Comparison of ENCODE assay signal across 1 cellular context in the genomic region with DNA sequence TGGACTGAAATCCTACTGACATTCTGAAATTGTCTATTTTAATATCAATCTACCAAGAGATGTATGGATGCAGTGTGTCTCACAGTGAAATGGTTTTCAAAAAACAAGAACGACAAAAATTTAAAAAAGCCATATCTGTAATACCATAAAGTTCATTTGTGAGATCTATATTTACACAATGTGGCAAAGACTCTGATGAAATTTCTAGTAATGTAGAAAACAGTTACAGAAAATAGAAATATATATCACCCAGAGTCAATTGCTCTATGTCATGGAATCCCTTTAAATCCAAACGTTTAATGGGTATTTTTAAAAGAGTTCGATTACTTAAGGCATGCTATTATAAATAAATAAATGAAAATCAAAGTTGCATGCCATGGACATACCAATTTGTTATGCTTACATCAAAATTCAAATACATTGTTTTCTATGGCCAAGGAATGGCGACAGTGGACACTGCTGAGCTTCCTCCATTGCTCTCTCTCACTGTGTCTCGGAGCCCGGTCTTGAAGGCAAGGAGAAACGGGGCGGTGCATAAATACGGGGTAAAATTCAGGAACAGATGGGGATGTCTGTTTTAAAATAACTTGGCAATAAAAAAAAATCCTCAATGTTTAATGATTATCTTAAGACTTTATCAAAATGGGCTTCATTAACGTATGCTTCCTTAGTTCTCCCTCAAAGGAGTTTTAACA.
TF ChIP-seq lines count a peak whose summit lies in the region.

No MANE protein-coding gene starts in this region.

TF ChIP-seq in GM23338, 12 proteins besides CTCF, POLR2A, EP300 and RAD21:
- TF ChIP-seq, protein P1, sequence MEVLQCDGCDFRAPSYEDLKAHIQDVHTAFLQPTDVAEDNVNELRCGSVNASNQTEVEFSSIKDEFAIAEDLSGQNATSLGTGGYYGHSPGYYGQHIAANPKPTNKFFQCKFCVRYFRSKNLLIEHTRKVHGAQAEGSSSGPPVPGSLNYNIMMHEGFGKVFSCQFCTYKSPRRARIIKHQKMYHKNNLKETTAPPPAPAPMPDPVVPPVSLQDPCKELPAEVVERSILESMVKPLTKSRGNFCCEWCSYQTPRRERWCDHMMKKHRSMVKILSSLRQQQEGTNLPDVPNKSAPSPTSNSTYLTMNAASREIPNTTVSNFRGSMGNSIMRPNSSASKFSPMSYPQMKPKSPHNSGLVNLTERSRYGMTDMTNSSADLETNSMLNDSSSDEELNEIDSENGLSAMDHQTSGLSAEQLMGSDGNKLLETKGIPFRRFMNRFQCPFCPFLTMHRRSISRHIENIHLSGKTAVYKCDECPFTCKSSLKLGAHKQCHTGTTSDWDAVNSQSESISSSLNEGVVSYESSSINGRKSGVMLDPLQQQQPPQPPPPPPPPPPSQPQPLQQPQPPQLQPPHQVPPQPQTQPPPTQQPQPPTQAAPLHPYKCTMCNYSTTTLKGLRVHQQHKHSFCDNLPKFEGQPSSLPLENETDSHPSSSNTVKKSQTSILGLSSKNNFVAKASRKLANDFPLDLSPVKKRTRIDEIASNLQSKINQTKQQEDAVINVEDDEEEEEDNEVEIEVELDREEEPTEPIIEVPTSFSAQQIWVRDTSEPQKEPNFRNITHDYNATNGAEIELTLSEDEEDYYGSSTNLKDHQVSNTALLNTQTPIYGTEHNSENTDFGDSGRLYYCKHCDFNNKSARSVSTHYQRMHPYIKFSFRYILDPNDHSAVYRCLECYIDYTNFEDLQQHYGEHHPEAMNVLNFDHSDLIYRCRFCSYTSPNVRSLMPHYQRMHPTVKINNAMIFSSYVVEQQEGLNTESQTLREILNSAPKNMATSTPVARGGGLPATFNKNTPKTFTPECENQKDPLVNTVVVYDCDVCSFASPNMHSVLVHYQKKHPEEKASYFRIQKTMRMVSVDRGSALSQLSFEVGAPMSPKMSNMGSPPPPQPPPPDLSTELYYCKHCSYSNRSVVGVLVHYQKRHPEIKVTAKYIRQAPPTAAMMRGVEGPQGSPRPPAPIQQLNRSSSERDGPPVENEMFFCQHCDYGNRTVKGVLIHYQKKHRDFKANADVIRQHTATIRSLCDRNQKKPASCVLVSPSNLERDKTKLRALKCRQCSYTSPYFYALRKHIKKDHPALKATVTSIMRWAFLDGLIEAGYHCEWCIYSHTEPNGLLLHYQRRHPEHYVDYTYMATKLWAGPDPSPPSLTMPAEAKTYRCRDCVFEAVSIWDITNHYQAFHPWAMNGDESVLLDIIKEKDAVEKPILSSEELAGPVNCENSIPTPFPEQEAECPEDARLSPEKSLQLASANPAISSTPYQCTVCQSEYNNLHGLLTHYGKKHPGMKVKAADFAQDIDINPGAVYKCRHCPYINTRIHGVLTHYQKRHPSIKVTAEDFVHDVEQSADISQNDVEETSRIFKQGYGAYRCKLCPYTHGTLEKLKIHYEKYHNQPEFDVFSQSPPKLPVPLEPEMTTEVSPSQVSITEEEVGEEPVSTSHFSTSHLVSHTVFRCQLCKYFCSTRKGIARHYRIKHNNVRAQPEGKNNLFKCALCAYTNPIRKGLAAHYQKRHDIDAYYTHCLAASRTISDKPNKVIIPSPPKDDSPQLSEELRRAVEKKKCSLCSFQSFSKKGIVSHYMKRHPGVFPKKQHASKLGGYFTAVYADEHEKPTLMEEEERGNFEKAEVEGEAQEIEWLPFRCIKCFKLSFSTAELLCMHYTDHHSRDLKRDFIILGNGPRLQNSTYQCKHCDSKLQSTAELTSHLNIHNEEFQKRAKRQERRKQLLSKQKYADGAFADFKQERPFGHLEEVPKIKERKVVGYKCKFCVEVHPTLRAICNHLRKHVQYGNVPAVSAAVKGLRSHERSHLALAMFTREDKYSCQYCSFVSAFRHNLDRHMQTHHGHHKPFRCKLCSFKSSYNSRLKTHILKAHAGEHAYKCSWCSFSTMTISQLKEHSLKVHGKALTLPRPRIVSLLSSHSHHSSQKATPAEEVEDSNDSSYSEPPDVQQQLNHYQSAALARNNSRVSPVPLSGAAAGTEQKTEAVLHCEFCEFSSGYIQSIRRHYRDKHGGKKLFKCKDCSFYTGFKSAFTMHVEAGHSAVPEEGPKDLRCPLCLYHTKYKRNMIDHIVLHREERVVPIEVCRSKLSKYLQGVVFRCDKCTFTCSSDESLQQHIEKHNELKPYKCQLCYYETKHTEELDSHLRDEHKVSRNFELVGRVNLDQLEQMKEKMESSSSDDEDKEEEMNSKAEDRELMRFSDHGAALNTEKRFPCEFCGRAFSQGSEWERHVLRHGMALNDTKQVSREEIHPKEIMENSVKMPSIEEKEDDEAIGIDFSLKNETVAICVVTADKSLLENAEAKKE (CRISPR knock-in tag; IDR thresholded peaks at IDR 0.05) = no peak
- no peak for TF ChIP-seq NANOG (IDR thresholded peaks at IDR 0.05; ENCODE audit: borderline replicate concordance)
- no peak for TF ChIP-seq EZH2 (IDR thresholded peaks at IDR 0.05; ENCODE audit: low read depth, unreplicated experiment)
- TF ChIP-seq EZH2phosphoT487 (IDR thresholded peaks at IDR 0.05; ENCODE audit: unreplicated experiment) = no peak
- TF ChIP-seq, protein P2, sequence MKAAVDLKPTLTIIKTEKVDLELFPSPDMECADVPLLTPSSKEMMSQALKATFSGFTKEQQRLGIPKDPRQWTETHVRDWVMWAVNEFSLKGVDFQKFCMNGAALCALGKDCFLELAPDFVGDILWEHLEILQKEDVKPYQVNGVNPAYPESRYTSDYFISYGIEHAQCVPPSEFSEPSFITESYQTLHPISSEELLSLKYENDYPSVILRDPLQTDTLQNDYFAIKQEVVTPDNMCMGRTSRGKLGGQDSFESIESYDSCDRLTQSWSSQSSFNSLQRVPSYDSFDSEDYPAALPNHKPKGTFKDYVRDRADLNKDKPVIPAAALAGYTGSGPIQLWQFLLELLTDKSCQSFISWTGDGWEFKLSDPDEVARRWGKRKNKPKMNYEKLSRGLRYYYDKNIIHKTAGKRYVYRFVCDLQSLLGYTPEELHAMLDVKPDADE (IDR thresholded peaks at IDR 0.05) = no peak
- TF ChIP-seq POLR2AphosphoS5 (IDR thresholded peaks at IDR 0.05; ENCODE audit: low read depth) = no peak
- no peak for TF ChIP-seq JUNB (IDR thresholded peaks at IDR 0.05; ENCODE audit: unreplicated experiment)
TF ChIP-seq in GM23338: peak in this region for 0.
